22 cellular contexts compared by ENCODE assay signal in genomic region chr19:20279516-20279915, GRCh38.
"Had no signal": no experiment of that assay in that cellular context is flagged by ENCODE, and none has a peak within 500 bp of the region (broad histone marks: within the 10 kb centered on the region; RNA-seq: fewer than 3 reads in every experiment).

No MANE protein-coding gene starts in this region.

- H3K9me3 ChIP-seq: colonic mucosa, gastroesophageal sphincter, left ventricle myocardium inferior, pancreas, SK-N-SH, thoracic aorta had no signal

- H3K4me1 ChIP-seq: colonic mucosa, gastroesophageal sphincter, heart right ventricle, left ventricle myocardium inferior, pancreas had no signal

- H3K36me3 ChIP-seq: colonic mucosa, gastroesophageal sphincter, heart right ventricle, left ventricle myocardium inferior, pancreas, thoracic aorta had no signal

- H3K4me3 ChIP-seq: colonic mucosa, gastroesophageal sphincter, heart right ventricle, left ventricle myocardium inferior, pancreas, thoracic aorta had no signal

- H3K27ac ChIP-seq: colonic mucosa, epithelial cell of prostate, gastroesophageal sphincter, heart right ventricle, left ventricle myocardium inferior, pancreas, thoracic aorta had no signal

- DNase-seq: activated CD4-positive, alpha-beta memory T cell treated with anti-CD3 and anti-CD28 coated beads, Interleukin-2, amount 10 ng/mL, durations not matched to agents 7 days and 5 days; activated CD4-positive, alpha-beta T cell treated with anti-CD3 and anti-CD28 coated beads for 48 hours; activated effector memory CD4-positive, alpha-beta T cell treated with anti-CD3 and anti-CD28 coated beads, Interleukin-2, amount 50 U/mL, for 16 hours; activated naive CD4-positive, alpha-beta T cell treated with anti-CD3 and anti-CD28 coated beads, Interleukin-2, amount 50 U/mL, for 16 hours; activated naive CD8-positive, alpha-beta T cell treated with anti-CD3 and anti-CD28 coated beads, Interleukin-2, amount 50 U/mL, for 24 hours; activated T-cell treated with anti-CD3 and anti-CD28 coated beads, Interleukin-2, amount 50 U/mL, for 72 hours; colonic mucosa; heart right ventricle; immature natural killer cell; kidney glomerular epithelial cell; left ventricle myocardium inferior; pancreas; SK-N-SH; small intestine; stimulated activated CD4-positive, alpha-beta T cell treated with anti-CD3 and anti-CD28 coated beads, Interleukin-2, amount 100 ng/mL, for 24 hours; stimulated activated naive CD8-positive, alpha-beta T cell treated with anti-CD3 and anti-CD28 coated beads, Interleukin-15, amount 100 ng/mL, for 72 hours had no signal

- H3K27me3 ChIP-seq: colonic mucosa, gastroesophageal sphincter, heart right ventricle, pancreas had no signal

- ATAC-seq: activated naive CD8-positive, alpha-beta T cell treated with anti-CD3 and anti-CD28 coated beads, Interleukin-2, amount 50 U/mL, for 24 hours; activated T-cell treated with anti-CD3 and anti-CD28 coated beads, Interleukin-2, amount 50 U/mL, for 72 hours; gastroesophageal sphincter; heart right ventricle; natural killer cell treated with Interleukin-12 subunit alpha and Interleukin-12 subunit beta and Interleukin-15 and Interleukin-18, amount 100 ng/mL, for 72 hours; pancreas; sciatic nerve; stimulated activated effector memory CD8-positive, alpha-beta T cell treated with anti-CD3 and anti-CD28 coated beads, Interleukin-12 subunit alpha, Interleukin-12 subunit beta, amount 100 ng/mL, for 72 hours; stimulated activated naive CD8-positive, alpha-beta T cell treated with anti-CD3 and anti-CD28 coated beads, Interleukin-15, amount 100 ng/mL, for 72 hours had no signal
